12 cellular contexts compared by ENCODE assay signal in the genomic region with DNA sequence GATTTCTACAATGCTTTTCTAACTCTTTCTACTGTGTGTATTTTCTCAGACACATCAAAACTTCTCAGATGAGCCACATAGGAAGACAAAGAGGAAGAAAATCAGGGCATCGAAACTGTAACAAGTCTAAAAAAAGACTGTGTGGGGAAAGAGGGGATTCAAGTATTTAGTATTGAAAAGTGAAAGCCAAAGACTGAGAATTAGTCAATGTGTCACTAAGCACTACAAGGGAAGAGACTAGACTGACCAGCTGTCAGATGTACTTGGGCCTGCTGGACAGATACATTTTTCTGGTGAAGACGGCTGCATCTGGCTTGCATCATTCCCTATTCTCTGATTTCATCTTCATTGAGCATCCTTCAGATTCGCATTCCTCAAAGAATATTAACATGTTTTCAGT. TPM values are rescaled to one million over a fixed set of nuclear protein-coding genes. Genes with fewer than 3 reads are reported as not detected.
A peak's percentile ranks its signal among the peaks of the same experiment; 100 is the strongest.
DNase-seq lines count a peak whose midpoint lies in the region; ATAC-seq and TF ChIP-seq lines count a peak whose summit lies in the region.
"Had no signal": no experiment of that assay in that cellular context is flagged by ENCODE, and none has a peak within 500 bp of the region (broad histone marks: within the 10 kb centered on the region; RNA-seq: fewer than 3 reads in every experiment).

No MANE protein-coding gene starts in this region.

- H4K20me1 ChIP-seq in DOHH2 (ENCODE audit: control insufficient read depth, insufficient read depth, low read depth, low read length): no peaks in the 10 kb centered on the region

- TF ChIP-seq POLR2A in uterus (IDR thresholded peaks at IDR 0.05): no peak

- H3K79me2 ChIP-seq in DOHH2 (ENCODE audit: control insufficient read depth, low read length): no peaks in the 10 kb centered on the region

- H3K27ac ChIP-seq in DOHH2 (ENCODE audit: low read depth, low read length): no peak overlapping the region
- no peak overlapping the region for H3K27ac ChIP-seq in uterus
- H3K27ac ChIP-seq: C4-2B, skin epidermis had no signal

- ATAC-seq in GM19395 (IDR thresholded peaks at IDR 0.05; ENCODE audit: unreplicated experiment) (peak; percentile 94), HG02973 (IDR thresholded peaks at IDR 0.05; ENCODE audit: unreplicated experiment) (peak; percentile 91)

- intact Hi-C loops in uterus (cut with DNase I; ENCODE audit: low total_unique reads): no loop called here

- H3K9me3 ChIP-seq in DOHH2 (ENCODE audit: control insufficient read depth, insufficient read depth, low read length) (peaks cover 4% of the 10 kb centered on the region; the same call in 1 of the 2 replicates), uterus (no peaks in the 10 kb centered on the region)

- H3K4me2 ChIP-seq in DOHH2 (ENCODE audit: low read length): peak overlapping the region; percentile 39

- H3K9me2 ChIP-seq in DOHH2 (replicated peaks; ENCODE audit: control insufficient read depth, low read length): no peaks in the 10 kb centered on the region

- no peak overlapping the region for H3K4me3 ChIP-seq in DOHH2 (ENCODE audit: low read length)
- no peak overlapping the region for H3K4me3 ChIP-seq in uterus
- H3K4me3 ChIP-seq: skin epidermis had no signal

- H3K4me1 ChIP-seq in DOHH2 (ENCODE audit: control insufficient read depth, low read length): peaks cover 12% of the 10 kb centered on the region
- H3K4me1 ChIP-seq in uterus: no peaks in the 10 kb centered on the region

- no peak for TF ChIP-seq CTCF in DOHH2 (IDR thresholded peaks at IDR 0.05; ENCODE audit: low read depth, low read length, poor library complexity, severe bottlenecking)
- TF ChIP-seq CTCF in uterus (IDR thresholded peaks at IDR 0.05): no peak

- H3K36me3 ChIP-seq in DOHH2 (ENCODE audit: control insufficient read depth, low read length): no peaks in the 10 kb centered on the region
- H3K36me3 ChIP-seq in uterus: no peaks in the 10 kb centered on the region

- peak; percentile 69 for DNase-seq in NOMO-1 treated with dmso at 0.1 percent for 144 hours (lab: John Stamatoyannopoulos, UW; ENCODE audit: unreplicated experiment)
- no peak for DNase-seq in NCI-H2081 (lab: John Stamatoyannopoulos, UW)
- DNase-seq in uterus: no peak
- DNase-seq in NCI-H510A treated with DMSO at 0.1 percent for 48 hours (lab: John Stamatoyannopoulos, UW): no peak
- DNase-seq in activated gamma-delta T cell (lab: John Stamatoyannopoulos, UW): no peak
- DNase-seq: NCI-H1930, T-helper 2 cell had no signal

- H3K27me3 ChIP-seq in DOHH2 (ENCODE audit: control insufficient read depth, low read length): no peaks in the 10 kb centered on the region
- no peaks in the 10 kb centered on the region for H3K27me3 ChIP-seq in uterus

- H3F3A ChIP-seq in DOHH2 (ENCODE audit: control insufficient read depth, insufficient read depth): 0 out of 2 replicates have a peak, but pooled peaks cover 5% of the 10 kb centered on the region

RNA-seq across cellular contexts. Expression of gene COMMD6, which starts 25.4 kb away (rescaled TPM):
- total RNA-seq in uterus: 1,000 to 10,000 TPM in 1 of 4 donors, 100 to 1,000 TPM in 2, 10 to 100 TPM in 1; 33.7 to 1,264 (median 574) TPM

RNA-seq across cellular contexts. Expression of gene TBC1D4, which starts 30.3 kb away (rescaled TPM):
- 10 to 100 TPM; 20.2 to 74.7 (median 30.9) TPM for total RNA-seq in uterus

RNA-seq across cellular contexts. Expression of gene UCHL3, which starts 37.3 kb away (rescaled TPM):
- 10 to 100 TPM; 12.7 to 19.6 (median 17.7) TPM for total RNA-seq in uterus
